8 cellular contexts compared by ENCODE assay signal in the genomic region with DNA sequence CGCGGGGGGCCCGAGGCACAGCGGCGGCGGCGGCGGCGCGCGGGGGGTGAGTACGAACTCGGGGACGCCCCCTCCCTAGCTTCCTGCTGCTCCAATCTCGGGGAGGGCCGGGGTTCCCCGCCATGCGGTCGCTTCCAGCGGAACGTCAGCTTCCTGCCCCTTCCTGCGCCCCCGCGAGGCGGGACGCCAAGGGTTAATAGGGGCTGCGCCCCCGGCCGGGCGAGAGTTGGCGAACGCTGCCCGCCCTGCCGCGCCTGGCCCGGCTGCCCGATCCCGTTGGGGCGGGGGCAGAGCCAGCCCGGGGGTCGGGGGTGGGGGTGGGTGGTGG. TPM values are rescaled to one million over a fixed set of nuclear protein-coding genes. Genes with fewer than 3 reads are reported as not detected.
DNase-seq lines count a peak whose midpoint lies in the region; ATAC-seq and TF ChIP-seq lines count a peak whose summit lies in the region.

No MANE protein-coding gene starts in this region.

- CTCF ChIA-PET in AG04450 (lab: Charles Lee), result interaction anchor here (0.7 to 4.1 kb wide), 14 partner anchors 13 to 149 kb away, joined by 4 to 56 read pairs (median 10); no protein-coding TSS in a partner anchor

- H3K4me1 ChIP-seq in MM.1S (ENCODE audit: low read length) (no peaks in the 10 kb centered on the region), ectodermal cell (ENCODE audit: control insufficient read depth, insufficient read depth, low read length) (peaks cover 34% of the 10 kb centered on the region), mucosa of descending colon (ENCODE audit: low read depth) (peaks cover 14% of the 10 kb centered on the region)

- H3K4me1 Mint-ChIP-seq in nephron, result peaks cover 50% of the 10 kb centered on the region

- peak overlapping the region; percentile 92 to 97 (median 96) for H3K4me3 Mint-ChIP-seq in nephron

- H3F3A ChIP-seq in MM.1S (ENCODE audit: insufficient read depth, low read length), result no peaks in the 10 kb centered on the region

- H3K4me2 ChIP-seq in MM.1S (ENCODE audit: low read depth, low read length), result peak overlapping the region; percentile 37; the same call in 1 of the 2 replicates

- H3K79me2 ChIP-seq in MM.1S (ENCODE audit: low read length), result no peaks in the 10 kb centered on the region

- no peaks in the 10 kb centered on the region for H3K9me3 Mint-ChIP-seq in nephron

- H3K36me3 ChIP-seq in MM.1S (replicated peaks; ENCODE audit: insufficient read depth, low read length), result no peaks in the 10 kb centered on the region
- no peaks in the 10 kb centered on the region for H3K36me3 ChIP-seq in ectodermal cell (ENCODE audit: control insufficient read depth, insufficient read depth, low read length)
- H3K36me3 ChIP-seq in mucosa of descending colon (ENCODE audit: low read depth), result no peaks in the 10 kb centered on the region

- H3K4me3 ChIP-seq in AG04450 (ENCODE audit: low read depth, low read length) (peak overlapping the region; percentile 76), MM.1S (ENCODE audit: low read length) (no peak overlapping the region), ectodermal cell (ENCODE audit: insufficient read depth, low read depth, low read length) (peak overlapping the region; percentile 63), mucosa of descending colon (no peak overlapping the region)

- H3K27me3 ChIP-seq in AG04450 (ENCODE audit: control insufficient read depth, insufficient read depth, low read length) (peaks cover 11% of the 10 kb centered on the region), MM.1S (replicated peaks; ENCODE audit: insufficient read depth, low read length) (peaks cover 30% of the 10 kb centered on the region), ectodermal cell (ENCODE audit: control insufficient read depth, insufficient read depth, low read length, poor library complexity, severe bottlenecking) (peaks cover 23% of the 10 kb centered on the region)

- 0% methylated on average over 41 of the region's 41 CpGs for WGBS in ectodermal cell, 2 experiments

- H3K9ac ChIP-seq in MM.1S (ENCODE audit: low read length), result no peak overlapping the region

- no peaks in the 10 kb centered on the region for H4K20me1 ChIP-seq in MM.1S (ENCODE audit: insufficient read depth, low read length)

- H3K36me3 Mint-ChIP-seq in nephron (ENCODE audit: low read depth), result peaks cover 6% of the 10 kb centered on the region

- DNase-seq in AG04450 (ENCODE audit: low read depth, low spot score) (no peak), MM.1S (no peak), mucosa of descending colon (no peak)
- DNase-seq in central memory CD4-positive, alpha-beta T cell, result no peak

- intact Hi-C loops in mucosa of descending colon (cut with DNase I, micrococcal nuclease), result loop anchor here in 1 of 2 donors (5.0 kb wide), 1 partner anchor 136 kb away; no protein-coding TSS in a partner anchor

- no peaks in the 10 kb centered on the region for H3K9me2 ChIP-seq in MM.1S (replicated peaks; ENCODE audit: insufficient read depth, low read length)

- peak overlapping the region in 2 of 3 experiments; percentile 78 to 81 for H3K27ac Mint-ChIP-seq in nephron

- H3K27ac ChIP-seq in AG04450 (ENCODE audit: low read depth, low read length) (peak overlapping the region; percentile 47), MM.1S (ENCODE audit: low read length) (no peak overlapping the region), ectodermal cell (ENCODE audit: insufficient read depth, low read depth, low read length, poor library complexity, severe bottlenecking) (no peak overlapping the region)

- TF ChIP-seq CTCF in AG04450 (IDR thresholded peaks at IDR 0.05; ENCODE audit: low read depth, low read length) (no peak), MM.1S (IDR thresholded peaks at IDR 0.05; ENCODE audit: low read length) (no peak), nephron (IDR thresholded peaks at IDR 0.05; ENCODE audit: unreplicated experiment in 3 of 3) (no peak), mucosa of descending colon (IDR thresholded peaks at IDR 0.05) (no peak)

- ATAC-seq in mucosa of descending colon (no peak), GM18511 (IDR thresholded peaks at IDR 0.05; ENCODE audit: unreplicated experiment) (no peak), GM19467 (IDR thresholded peaks at IDR 0.05; ENCODE audit: unreplicated experiment) (no peak)

- POLR2A ChIA-PET in AG04450 (lab: Yijun Ruan, JAX), result interaction anchor here (1.0 to 1.3 kb wide), 3 partner anchors 13 to 48 kb away, joined by 3 to 4 read pairs (median 3); no protein-coding TSS in a partner anchor

- no peak overlapping the region for H2AFZ ChIP-seq in MM.1S (ENCODE audit: low read length)

- peaks cover 23% of the 10 kb centered on the region for H3K27me3 Mint-ChIP-seq in nephron (ENCODE audit: low read depth)

- H3K9me3 ChIP-seq in AG04450 (ENCODE audit: control insufficient read depth, insufficient read depth, low read length) (no peaks in the 10 kb centered on the region), MM.1S (replicated peaks; ENCODE audit: insufficient read depth, low read length) (no peaks in the 10 kb centered on the region), ectodermal cell (ENCODE audit: control insufficient read depth, low read length) (no peaks in the 10 kb centered on the region), mucosa of descending colon (no peaks in the 10 kb centered on the region)

RNA-seq across cellular contexts. Expression of gene COL27A1, which starts 0.6 kb away (rescaled TPM):
- 8.5 and 10.0 TPM in 2 replicates for polyA plus RNA-seq in AG04450 (2011; rRNA removed)
- polyA minus RNA-seq in AG04450 (2011; rRNA and poly(A)+ RNA removed), result 10.4 and 12.9 TPM in 2 replicates
- 29.6 TPM for polyA plus RNA-seq in ectodermal cell (2013, experiment 1 of 4)
- polyA plus RNA-seq in ectodermal cell (2013, experiment 2 of 4), result 22.9 TPM
- 17.9 TPM for polyA plus RNA-seq in ectodermal cell (2013, experiment 3 of 4)
- polyA plus RNA-seq in ectodermal cell (2013, experiment 4 of 4), result 19.3 TPM
- total RNA-seq in mucosa of descending colon, result 10 to 100 TPM in 1 of 3 donors, 1 to 10 TPM in 2; 3.1 to 13.6 (median 4.0) TPM

RNA-seq across cellular contexts. Expression of gene KIF12, which starts 56.8 kb away (rescaled TPM):
- polyA plus RNA-seq in AG04450 (2011; rRNA removed), result not detected in 2 replicates
- not detected in 2 replicates for polyA minus RNA-seq in AG04450 (2011; rRNA and poly(A)+ RNA removed)
- not detected for polyA plus RNA-seq in ectodermal cell (2013, experiment 1 of 4)
- 0.34 TPM for polyA plus RNA-seq in ectodermal cell (2013, experiment 2 of 4)
- polyA plus RNA-seq in ectodermal cell (2013, experiment 3 of 4), result 0.16 TPM
- 0.32 TPM for polyA plus RNA-seq in ectodermal cell (2013, experiment 4 of 4)
- 10 to 100 TPM; 12.3 to 36.9 (median 13.6) TPM for total RNA-seq in mucosa of descending colon

Comparison
In these comparisons a context has a peak if more than half of its experiments do, and no peak if none do; other contexts are left out.
1. H3K4me3 ChIP-seq: peak in AG04450 (single experiment) and ectodermal cell (single experiment); none in MM.1S (single experiment) and mucosa of descending colon (single experiment).